ENCODE assay signal across 12 cellular contexts in genomic region chr12:30599631-30600030, GRCh38.
DNase-seq lines count a peak whose midpoint lies in the region; ATAC-seq and TF ChIP-seq lines count a peak whose summit lies in the region.
"Had no signal": no experiment of that assay in that cellular context is flagged by ENCODE, and none has a peak within 500 bp of the region (broad histone marks: within the 10 kb centered on the region; RNA-seq: fewer than 3 reads in every experiment).

No MANE protein-coding gene starts in this region.

- no peak for TF ChIP-seq POLR2A in gastrocnemius medialis (IDR thresholded peaks at IDR 0.05)

- peaks cover 0 to 4% of the 10 kb centered on the region in 2 donors for H3K4me1 ChIP-seq in gastrocnemius medialis
- no peaks in the 10 kb centered on the region for H3K4me1 ChIP-seq in mucosa of descending colon (ENCODE audit: low read depth)
- H3K4me1 ChIP-seq: tibial artery had no signal

- no peak for TF ChIP-seq CTCF in astrocyte of the spinal cord (IDR thresholded peaks at IDR 0.05; ENCODE audit: low read depth, low read length)
- no peak for TF ChIP-seq CTCF in gastrocnemius medialis (IDR thresholded peaks at IDR 0.05 in 4 of 5, conservative IDR thresholded peaks at IDR 0.05 in 1 of 5)
- no peak for TF ChIP-seq CTCF in mucosa of descending colon (IDR thresholded peaks at IDR 0.05)

- DNase-seq in NCI-H1092 (lab: John Stamatoyannopoulos, UW) (peak; percentile 59), NCI-H2227 (lab: John Stamatoyannopoulos, UW; ENCODE audit: unreplicated experiment) (peak; percentile 21), astrocyte of the spinal cord (ENCODE audit: low read depth, low spot score) (peak; percentile 6), gastrocnemius medialis (no peak), mucosa of descending colon (no peak)
- DNase-seq: activated gamma-delta T cell treated with Interleukin-2 at 50 U/mL for 16 hours; central memory CD4-positive, alpha-beta T cell; erythroblast; mesendoderm; tibial artery had no signal

- intact Hi-C loops in gastrocnemius medialis (cut with DNase I; ENCODE audit: low total_unique reads) (no loop called here), mucosa of descending colon (cut with DNase I, micrococcal nuclease) (no loop called here)

- H3K9me3 ChIP-seq in gastrocnemius medialis (peaks cover 0 to 6% (median 0%) of the 10 kb centered on the region in 3 donors), mucosa of descending colon (peaks cover 3% of the 10 kb centered on the region)

- no peaks in the 10 kb centered on the region for H3K36me3 ChIP-seq in gastrocnemius medialis
- H3K36me3 ChIP-seq in mucosa of descending colon (ENCODE audit: low read depth): no peaks in the 10 kb centered on the region
- H3K36me3 ChIP-seq: tibial artery had no signal

- peak overlapping the region in 1 of 4 donors; percentile 20 for H3K27ac ChIP-seq in gastrocnemius medialis
- H3K27ac ChIP-seq: tibial artery had no signal

- in situ Hi-C loops in astrocyte of the spinal cord (cut with HindIII; ENCODE audit: low sequenced_read_pairs): no loop called here
- in situ Hi-C loops in gastrocnemius medialis (cut with MboI; ENCODE audit: low sequenced_read_pairs in 4 of 4): no loop called here

- ATAC-seq in gastrocnemius medialis: peak; percentile 89 to 90
- no peak for ATAC-seq in GM18519 (IDR thresholded peaks at IDR 0.05; ENCODE audit: low FRiP score, unreplicated experiment)
- no peak for ATAC-seq in mucosa of descending colon
- no peak for ATAC-seq in GM21737 (IDR thresholded peaks at IDR 0.05; ENCODE audit: unreplicated experiment)

- no peaks in the 10 kb centered on the region for H3K27me3 ChIP-seq in gastrocnemius medialis
- H3K27me3 ChIP-seq: tibial artery had no signal

- no peak overlapping the region for H3K4me3 ChIP-seq in astrocyte of the spinal cord (ENCODE audit: low read depth, low read length)
- H3K4me3 ChIP-seq in gastrocnemius medialis: no peak overlapping the region
- no peak overlapping the region for H3K4me3 ChIP-seq in mucosa of descending colon
- H3K4me3 ChIP-seq: tibial artery had no signal

Comparison
In these comparisons a context has a peak if more than half of its experiments do, and no peak if none do; other contexts are left out.
1. DNase-seq: peak in NCI-H1092 (single experiment), NCI-H2227 (single experiment) and astrocyte of the spinal cord (single experiment); none in gastrocnemius medialis (0 of 2) and mucosa of descending colon (0 of 3).
2. ATAC-seq: peak in gastrocnemius medialis (2 of 2); none in GM18519 (single experiment), mucosa of descending colon (single experiment) and GM21737 (single experiment).